In the genomic region with DNA sequence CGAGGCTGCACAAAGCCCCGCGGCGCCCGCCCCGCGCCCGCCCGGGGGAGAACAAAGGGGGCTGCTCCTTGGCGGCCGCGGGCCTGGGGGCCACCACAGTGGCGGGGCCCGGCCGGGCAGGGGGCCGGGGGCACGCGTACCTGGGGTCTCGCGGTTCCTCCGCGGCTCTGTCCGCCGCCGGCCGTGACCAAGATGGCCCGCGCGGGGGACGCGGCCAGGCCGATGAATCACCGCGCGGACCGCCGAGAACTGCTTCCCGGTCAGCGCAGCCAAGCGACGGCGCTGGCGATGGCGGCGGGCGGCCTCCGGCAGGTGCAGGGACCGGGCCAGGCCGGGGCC, we compare ENCODE assay signal across 8 cellular contexts. TPM values are rescaled to one million over a fixed set of nuclear protein-coding genes. Genes with fewer than 3 reads are reported as not detected.
A peak's percentile ranks its signal among the peaks of the same experiment; 100 is the strongest.
DNase-seq lines count a peak whose midpoint lies in the region.

Gene RTL6, minus strand, starts transcription at position 330 of the 339 bp plus-strand sequence. CDS start 677 bp downstream, outside the sequence.

- peaks cover 20% of the 10 kb centered on the region; the same call in 1 of the 2 replicates for H3K9me3 ChIP-seq in NT2/D1 (ENCODE audit: insufficient read depth, low read length)
- no peaks in the 10 kb centered on the region for H3K9me3 ChIP-seq in effector memory CD4-positive, alpha-beta T cell (ENCODE audit: control insufficient read depth, low read length)

- H3K27ac ChIP-seq in effector memory CD4-positive, alpha-beta T cell (ENCODE audit: insufficient read depth, low read length, poor library complexity, severe bottlenecking): peak within 1 kb of the TSS; percentile 66

- peak within 1 kb of the TSS; percentile 77 for H3K9ac ChIP-seq in NT2/D1 (ENCODE audit: insufficient read length, low read depth)

- peaks cover 5% of the 10 kb centered on the region for H3K4me1 ChIP-seq in NT2/D1 (ENCODE audit: insufficient read depth, insufficient read length)
- H3K4me1 ChIP-seq in effector memory CD4-positive, alpha-beta T cell (ENCODE audit: control insufficient read depth, insufficient read depth, low read length, poor library complexity, severe bottlenecking): peaks cover 10% of the 10 kb centered on the region

- DNase-seq in Daoy (ENCODE audit: low read depth): no peak
- no peak for DNase-seq in NT2/D1 (ENCODE audit: low read depth, low spot score)
- no peak for DNase-seq in effector memory CD4-positive, alpha-beta T cell
- DNase-seq in myocyte (ENCODE audit: low read depth): no peak
- DNase-seq in LoVo (ENCODE audit: low spot score): no peak
- DNase-seq in dedifferentiated amniotic fluid mesenchymal stem cell (ENCODE audit: extremely low spot score): no peak
- no peak for DNase-seq in activated effector memory CD4-positive, alpha-beta T cell treated with anti-CD3 and anti-CD28 coated beads, Interleukin-2, amount 50 U/mL, for 16 hours
- DNase-seq in T-helper 9 cell: no peak

- no peaks in the 10 kb centered on the region for H3K27me3 ChIP-seq in NT2/D1 (ENCODE audit: insufficient read depth, insufficient read length)
- no peaks in the 10 kb centered on the region for H3K27me3 ChIP-seq in effector memory CD4-positive, alpha-beta T cell (replicated peaks; ENCODE audit: control insufficient read depth, insufficient read depth, low read length, poor library complexity, severe bottlenecking)

- peaks cover 31% of the 10 kb centered on the region for H3K36me3 ChIP-seq in NT2/D1 (ENCODE audit: insufficient read depth, insufficient read length, low read length)
- H3K36me3 ChIP-seq in effector memory CD4-positive, alpha-beta T cell (ENCODE audit: control insufficient read depth, insufficient read depth, low read length): no peaks in the 10 kb centered on the region

- H3K4me3 ChIP-seq in NT2/D1 (ENCODE audit: insufficient read length, low read depth): peak within 1 kb of the TSS; percentile 51
- peak within 1 kb of the TSS; percentile 55 for H3K4me3 ChIP-seq in effector memory CD4-positive, alpha-beta T cell (ENCODE audit: insufficient read depth, low read depth, low read length, poor library complexity, severe bottlenecking)

RNA-seq across cellular contexts. Expression of gene RTL6, which starts in this region (rescaled TPM):
- 23.6 and 30.8 TPM in 2 replicates for total RNA-seq in Daoy (2014; rRNA removed; shearing (Covaris generic))
- 24.9 and 26.6 TPM in 2 replicates for total RNA-seq in myocyte
- polyA plus RNA-seq in myocyte (2012): 21.5 TPM
